Comparison of ENCODE assay signal across 8 cellular contexts in genomic region chr12:6961278-6961694, GRCh38. TPM values are rescaled to one million over a fixed set of nuclear protein-coding genes. Genes with fewer than 3 reads are reported as not detected.
A peak's percentile ranks its signal among the peaks of the same experiment; 100 is the strongest.
DNase-seq lines count a peak whose midpoint lies in the region; ATAC-seq, FAIRE-seq and TF ChIP-seq lines count a peak whose summit lies in the region.

No MANE protein-coding gene starts in this region.

- POLR2A ChIA-PET in A673 (lab: Charles Lee; ENCODE audit: low non-redundant PET) (interaction anchor here (2.5 kb wide), 1 partner anchor 17 kb away, joined by 19 read pairs; the partner anchor contains the start of genes C12orf57 and RNU7-1), HEK293 (lab: Yijun Ruan, JAX) (interaction anchor here (1.0 to 3.2 kb wide), 3 partner anchors 16 to 195 kb away, joined by 6 to 22 read pairs (median 6); partner anchors contain the start of genes C12orf57, PTMS and RNU7-1)

- H3K27ac Mint-ChIP-seq in T-helper 17 cell: peak overlapping the region; percentile 98

- H3K27ac ChIP-seq in A673 (ENCODE audit: low read depth, low read length, poor library complexity, severe bottlenecking) (peak overlapping the region; percentile 96), HEK293 (ENCODE audit: extremely low read depth, low read depth, low read length) (peak overlapping the region; percentile 45), keratinocyte (ENCODE audit: control insufficient read depth, insufficient read depth, low read length) (peak overlapping the region; percentile 95)

- H3K4me1 Mint-ChIP-seq in T-helper 17 cell: peaks cover 59% of the 10 kb centered on the region

- H3K9me1 ChIP-seq in keratinocyte (ENCODE audit: control insufficient read depth, extremely low read depth, insufficient read depth, low read length): no peaks in the 10 kb centered on the region

- CTCF ChIA-PET in A673 (lab: Charles Lee): interaction anchor here (0.5 to 1.2 kb wide), 4 partner anchors 10 to 427 kb away, joined by 3 to 4 read pairs (median 3); partner anchors contain the start of genes C12orf57, GAPDH, PTPN6 and RNU7-1
- CTCF ChIA-PET in HEK293 (lab: Yijun Ruan, JAX): interaction anchor here (0.6 to 7.7 kb wide), 11 partner anchors 8 to 152 kb away, joined by 3 to 138 read pairs (median 4); partner anchors contain the start of genes C12orf57, C1RL, PTPN6 and RNU7-1

- peaks cover 8% of the 10 kb centered on the region for H4K20me1 ChIP-seq in keratinocyte (ENCODE audit: control insufficient read depth, extremely low read depth, insufficient read depth, low read length)

- intact Hi-C loops in A673 (cut with micrococcal nuclease; ENCODE audit: unreplicated experiment): loop anchor here (10.0 kb wide), 1 partner anchor 196 kb away; the partner anchor contains the start of gene PTMS

- peaks cover 33% of the 10 kb centered on the region for H3K79me2 ChIP-seq in keratinocyte (ENCODE audit: control insufficient read depth, insufficient read depth, low read length)

- H3K4me2 ChIP-seq in keratinocyte (ENCODE audit: control insufficient read depth, extremely low read depth, insufficient read depth, low read depth, low read length): peak overlapping the region; percentile 86

- peak overlapping the region; percentile 93 for H2AFZ ChIP-seq in keratinocyte (ENCODE audit: control insufficient read depth, low read length)

- ATAC-seq in T-helper 17 cell (peak; percentile 83), GM19351 (IDR thresholded peaks at IDR 0.05; ENCODE audit: unreplicated experiment) (no peak)

- no peaks in the 10 kb centered on the region for H3K9me3 ChIP-seq in A673 (ENCODE audit: low read depth, low read length, poor library complexity, severe bottlenecking)
- no peaks in the 10 kb centered on the region for H3K9me3 ChIP-seq in HEK293 (ENCODE audit: control insufficient read depth, insufficient read depth, low read depth, low read length)
- H3K9me3 ChIP-seq in T-helper 17 cell (ENCODE audit: control insufficient read depth, low read length, poor library complexity, severe bottlenecking): no peaks in the 10 kb centered on the region
- H3K9me3 ChIP-seq in keratinocyte (ENCODE audit: control insufficient read depth, low read depth, low read length): no peaks in the 10 kb centered on the region

- dilution Hi-C loops in keratinocyte (cut with MboI; ENCODE audit: extremely low pct_ligation_motif_present, low sequenced_read_pairs): no loop called here

- peaks cover 11% of the 10 kb centered on the region for H3K36me3 Mint-ChIP-seq in T-helper 17 cell (ENCODE audit: low read depth)

- DNase-seq in A673 (ENCODE audit: low spot score): peak; percentile 67
- DNase-seq in T-helper 17 cell: peak; percentile 76 to 86 (median 78)
- DNase-seq in amniotic epithelial cell (ENCODE audit: low read depth): peak; percentile 84
- DNase-seq in keratinocyte (ENCODE audit: low read depth, low spot score): no peak
- DNase-seq in stimulated activated CD4-positive, alpha-beta T cell treated with anti-CD3 and anti-CD28 coated beads, Interleukin-4, amount 100 ng/mL, for 24 hours: peak; percentile 95
- no peak for DNase-seq in NCI-H774 (lab: John Stamatoyannopoulos, UW)

- TF ChIP-seq CTCF in A673 (conservative IDR thresholded peaks at IDR 0.05; ENCODE audit: low read depth, low read length) (no peak), HEK293 (tag by site-specific recombination; IDR thresholded peaks at IDR 0.05) (no peak), keratinocyte (optimal IDR thresholded peaks at IDR 0.05 in 1 of 3, IDR thresholded peaks at IDR 0.05 in 1 of 3, conservative IDR thresholded peaks at IDR 0.05 in 1 of 3; ENCODE audit: extremely low read depth in 1 of 3, insufficient read depth in 2 of 3, low read length in 3 of 3) (no peak)

- H3K27me3 Mint-ChIP-seq in T-helper 17 cell: no peaks in the 10 kb centered on the region

- no TSS peak for BruUV-seq in A673 (replicated peaks; lab: Mats Ljungman, UMichigan)

- H3K9ac ChIP-seq in keratinocyte (ENCODE audit: control insufficient read depth, extremely low read depth, insufficient read depth, low read length): peak overlapping the region; percentile 99

- peak; percentile 86 for FAIRE-seq in keratinocyte (lab: Jason Lieb, UNC)

- H3K4me3 ChIP-seq in A673 (ENCODE audit: low read depth, low read length, poor library complexity, severe bottlenecking) (peak overlapping the region; percentile 35), HEK293 (ENCODE audit: low read depth, low read length) (no peak overlapping the region), keratinocyte (ENCODE audit: control insufficient read depth in 2 of 3, extremely low read depth in 1 of 3, insufficient read depth in 2 of 3, low read depth in 1 of 3, low read length in 3 of 3) (peak overlapping the region in 1 of 3 experiments; percentile 35)

- peak overlapping the region; percentile 91 for H3K4me3 Mint-ChIP-seq in T-helper 17 cell

- peaks cover 40% of the 10 kb centered on the region for H3K4me1 ChIP-seq in A673 (ENCODE audit: insufficient read depth, low read length, poor library complexity, severe bottlenecking)
- H3K4me1 ChIP-seq in HEK293 (ENCODE audit: control insufficient read depth, insufficient read depth, low read length): peaks cover 2% of the 10 kb centered on the region; the same call in 1 of the 2 replicates
- H3K4me1 ChIP-seq in keratinocyte (ENCODE audit: control insufficient read depth, extremely low read depth, insufficient read depth, low read length): peaks cover 53% of the 10 kb centered on the region

- H3K27me3 ChIP-seq in A673 (replicated peaks; ENCODE audit: insufficient read depth, low read depth, low read length, poor library complexity): no peaks in the 10 kb centered on the region
- H3K27me3 ChIP-seq in keratinocyte (ENCODE audit: control insufficient read depth, extremely low read depth, insufficient read depth, low read length): no peaks in the 10 kb centered on the region

- H3K36me3 ChIP-seq in A673 (ENCODE audit: insufficient read depth, low read length, poor library complexity, severe bottlenecking) (peaks cover 19% of the 10 kb centered on the region), HEK293 (ENCODE audit: control insufficient read depth in 2 of 2, insufficient read depth in 1 of 2, low read length in 2 of 2) (peaks cover 0 to 24% of the 10 kb centered on the region in 2 experiments; a peak in 1 of 3 replicates), keratinocyte (ENCODE audit: control insufficient read depth in 2 of 2, extremely low read depth in 1 of 2, insufficient read depth in 2 of 2, low read length in 2 of 2) (peaks cover 11 to 19% of the 10 kb centered on the region in 2 experiments)

TF ChIP-seq in HEK293, 187 proteins besides CTCF, POLR2A, EP300 and RAD21 (continues in another document):
- TF ChIP-seq ZNF311 (tag by site-specific recombination; IDR thresholded peaks at IDR 0.05; ENCODE audit: borderline replicate concordance): no peak

RNA-seq across cellular contexts. Expression of gene PHB2, which starts 9.2 kb away (rescaled TPM):
- 340 and 351 TPM in 2 replicates for total RNA-seq in A673 (2021)
- 100 to 1,000 TPM; 145 to 150 TPM for total RNA-seq in T-helper 17 cell
- 225 to 270 TPM (median 244 TPM) in 3 replicates for polyA plus RNA-seq in keratinocyte
- 45.5 TPM for polyA plus RNA-seq in keratinocyte (2011; ENCODE audit: low read depth)
- 214 and 236 TPM in 2 replicates for polyA plus RNA-seq in keratinocyte (2011; cell fraction: cytosol; rRNA removed)
- 161 and 173 TPM in 2 replicates for polyA plus RNA-seq in keratinocyte (2011; cell fraction: nucleus; rRNA removed)
- 97.6 and 161 TPM in 2 replicates for polyA plus RNA-seq in keratinocyte (2012; ENCODE audit: low replicate concordance)
- 102 to 141 TPM (median 127 TPM) in 3 replicates for polyA minus RNA-seq in keratinocyte
- 116 TPM for polyA minus RNA-seq in keratinocyte (2011; cell fraction: cytosol; rRNA and poly(A)+ RNA removed)
- polyA minus RNA-seq in keratinocyte (2011; cell fraction: nucleus; rRNA and poly(A)+ RNA removed): 52.7 and 53.3 TPM in 2 replicates

RNA-seq across cellular contexts. Expression of gene EMG1, which starts 9.4 kb away (rescaled TPM):
- total RNA-seq in A673 (2021) (83.0 and 92.3 TPM in 2 replicates), T-helper 17 cell (10 to 100 TPM; 36.2 to 36.9 TPM)
- polyA plus RNA-seq in keratinocyte: 61.6 to 104 TPM (median 76.9 TPM) in 3 replicates
- polyA plus RNA-seq in keratinocyte (2011; ENCODE audit: low read depth): 56.1 TPM
- polyA plus RNA-seq in keratinocyte (2011; cell fraction: cytosol; rRNA removed): 73.4 and 74.3 TPM in 2 replicates
- 48.1 and 49.0 TPM in 2 replicates for polyA plus RNA-seq in keratinocyte (2011; cell fraction: nucleus; rRNA removed)
- polyA plus RNA-seq in keratinocyte (2012; ENCODE audit: low replicate concordance): 79.0 and 91.0 TPM in 2 replicates
- 24.4 to 38.8 TPM (median 30.2 TPM) in 3 replicates for polyA minus RNA-seq in keratinocyte
- polyA minus RNA-seq in keratinocyte (2011; cell fraction: cytosol; rRNA and poly(A)+ RNA removed): 21.5 TPM
- polyA minus RNA-seq in keratinocyte (2011; cell fraction: nucleus; rRNA and poly(A)+ RNA removed): 7.2 and 15.8 TPM in 2 replicates

RNA-seq across cellular contexts. Expression of gene PTPN6, which starts 10.1 kb away (rescaled TPM):
- total RNA-seq in A673 (2021) (2.3 and 3.3 TPM in 2 replicates), T-helper 17 cell (100 to 1,000 TPM; 115 to 177 TPM)
- polyA plus RNA-seq in keratinocyte: 18.7 to 21.0 TPM (median 19.7 TPM) in 3 replicates
- 29.9 TPM for polyA plus RNA-seq in keratinocyte (2011; ENCODE audit: low read depth)
- 11.7 and 19.6 TPM in 2 replicates for polyA plus RNA-seq in keratinocyte (2011; cell fraction: cytosol; rRNA removed)
- 28.5 and 37.9 TPM in 2 replicates for polyA plus RNA-seq in keratinocyte (2011; cell fraction: nucleus; rRNA removed)
- polyA plus RNA-seq in keratinocyte (2012; ENCODE audit: low replicate concordance): 24.7 and 25.1 TPM in 2 replicates
- polyA minus RNA-seq in keratinocyte: 14.2 to 34.8 TPM (median 17.7 TPM) in 3 replicates
- polyA minus RNA-seq in keratinocyte (2011; cell fraction: cytosol; rRNA and poly(A)+ RNA removed): 23.8 TPM
- polyA minus RNA-seq in keratinocyte (2011; cell fraction: nucleus; rRNA and poly(A)+ RNA removed): 5.6 and 10.3 TPM in 2 replicates

RNA-seq across cellular contexts. Expression of gene C12orf57, which starts 17.5 kb away (rescaled TPM):
- total RNA-seq in A673 (2021) (226 and 260 TPM in 2 replicates), T-helper 17 cell (100 to 1,000 TPM; 192 to 226 TPM)
- polyA plus RNA-seq in keratinocyte: 121 to 211 TPM (median 137 TPM) in 3 replicates
- 27.9 TPM for polyA plus RNA-seq in keratinocyte (2011; ENCODE audit: low read depth)
- 145 and 239 TPM in 2 replicates for polyA plus RNA-seq in keratinocyte (2011; cell fraction: cytosol; rRNA removed)
- 64.7 and 79.2 TPM in 2 replicates for polyA plus RNA-seq in keratinocyte (2011; cell fraction: nucleus; rRNA removed)
- polyA plus RNA-seq in keratinocyte (2012; ENCODE audit: low replicate concordance): 106 and 137 TPM in 2 replicates
- polyA minus RNA-seq in keratinocyte: 30.4 to 74.9 TPM (median 35.3 TPM) in 3 replicates
- polyA minus RNA-seq in keratinocyte (2011; cell fraction: cytosol; rRNA and poly(A)+ RNA removed): 64.5 TPM
- 20.9 and 21.8 TPM in 2 replicates for polyA minus RNA-seq in keratinocyte (2011; cell fraction: nucleus; rRNA and poly(A)+ RNA removed)

RNA-seq across cellular contexts. Expression of gene RNU7-1, which starts 17.7 kb away (rescaled TPM):
- not detected in 2 replicates for total RNA-seq in A673 (2021)
- total RNA-seq in T-helper 17 cell: not detected
- polyA plus RNA-seq in keratinocyte: not detected in 3 replicates
- not detected for polyA plus RNA-seq in keratinocyte (2011; ENCODE audit: low read depth)
- not detected in 2 replicates for polyA plus RNA-seq in keratinocyte (2011; cell fraction: cytosol; rRNA removed)
- polyA plus RNA-seq in keratinocyte (2011; cell fraction: nucleus; rRNA removed): not detected in 2 replicates
- not detected in 2 replicates for polyA plus RNA-seq in keratinocyte (2012; ENCODE audit: low replicate concordance)
- polyA minus RNA-seq in keratinocyte: not detected in 3 replicates
- polyA minus RNA-seq in keratinocyte (2011; cell fraction: cytosol; rRNA and poly(A)+ RNA removed): not detected
- not detected in 2 replicates for polyA minus RNA-seq in keratinocyte (2011; cell fraction: nucleus; rRNA and poly(A)+ RNA removed)

Comparison
In these comparisons a context has a peak if more than half of its experiments do, and no peak if none do; other contexts are left out.
1. DNase-seq: peak in A673 (single experiment), T-helper 17 cell (3 of 3), amniotic epithelial cell (single experiment) and stimulated activated CD4-positive, alpha-beta T cell treated with anti-CD3 and anti-CD28 coated beads, Interleukin-4, amount 100 ng/mL, for 24 hours (single experiment); none in keratinocyte (single experiment) and NCI-H774 (single experiment).
2. H3K27ac ChIP-seq: peak in every context shown above with its lines; median percentile 96 in A673; 95 in keratinocyte; 45 in HEK293.
3. RNA of gene PTPN6, which starts 10.1 kb away (total RNA-seq): 115 to 177 TPM in T-helper 17 cell; 2.3 to 3.3 TPM in A673; every median in the first group is over 10 times any median in the second.